ENCODE assay signal across 8 cellular contexts in genomic region chr7:25359471-25360059, GRCh38.
DNase-seq lines count a peak whose midpoint lies in the region; ATAC-seq, FAIRE-seq and TF ChIP-seq lines count a peak whose summit lies in the region.

No MANE protein-coding gene starts in this region.

- H3K27ac ChIP-seq in astrocyte (ENCODE audit: low read depth, low read length) (no peak overlapping the region), brain microvascular endothelial cell (no peak overlapping the region)

- H2AFZ ChIP-seq in astrocyte (ENCODE audit: low read depth, low read length), result no peak overlapping the region

- intact Hi-C loops in mucosa of descending colon (cut with DNase I, micrococcal nuclease), result no loop called here

- in situ Hi-C loops in brain microvascular endothelial cell (cut with HindIII; ENCODE audit: low pct_ligation_motif_present, low sequenced_read_pairs), result no loop called here

- H3K4me2 ChIP-seq in astrocyte (ENCODE audit: low read length), result peak overlapping the region; percentile 63

- no peak for TF ChIP-seq CTCF in astrocyte (IDR thresholded peaks at IDR 0.05; ENCODE audit: insufficient read depth, low read depth, low read length)
- TF ChIP-seq CTCF in mucosa of descending colon (IDR thresholded peaks at IDR 0.05), result no peak
- TF ChIP-seq CTCF in brain microvascular endothelial cell (IDR thresholded peaks at IDR 0.05; ENCODE audit: low read depth, low read length, missing control alignments), result no peak

- peaks cover 11% of the 10 kb centered on the region for H3K27me3 Mint-ChIP-seq in astrocyte (ENCODE audit: low read depth, unreplicated experiment)

- H3K4me1 Mint-ChIP-seq in astrocyte (ENCODE audit: low read depth, unreplicated experiment), result no peaks in the 10 kb centered on the region

- H3K36me3 ChIP-seq in astrocyte (ENCODE audit: insufficient read depth, low read length) (no peaks in the 10 kb centered on the region), mucosa of descending colon (ENCODE audit: low read depth) (no peaks in the 10 kb centered on the region), brain microvascular endothelial cell (replicated peaks) (no peaks in the 10 kb centered on the region)

- H3K36me3 Mint-ChIP-seq in astrocyte (ENCODE audit: low read depth, unreplicated experiment), result no peaks in the 10 kb centered on the region

- peak; percentile 84 for ATAC-seq in mucosa of descending colon
- ATAC-seq in HG03460 (IDR thresholded peaks at IDR 0.05; ENCODE audit: unreplicated experiment), result no peak

- H3K9me3 ChIP-seq in astrocyte (ENCODE audit: insufficient read depth, low read depth, low read length) (no peaks in the 10 kb centered on the region), mucosa of descending colon (no peaks in the 10 kb centered on the region)

- H3K4me3 ChIP-seq in astrocyte (ENCODE audit: insufficient read depth, low read depth, low read length) (no peak overlapping the region), mucosa of descending colon (no peak overlapping the region), brain microvascular endothelial cell (ENCODE audit: low read depth, low read length) (no peak overlapping the region)

- no peak overlapping the region for H3K27ac Mint-ChIP-seq in astrocyte (ENCODE audit: unreplicated experiment)

- FAIRE-seq in astrocyte (lab: Jason Lieb, UNC), result no peak

- no peak overlapping the region for H3K4me3 Mint-ChIP-seq in astrocyte (ENCODE audit: unreplicated experiment)

- H4K20me1 ChIP-seq in astrocyte (ENCODE audit: insufficient read depth, low read length), result no peaks in the 10 kb centered on the region

- H3K4me1 ChIP-seq in astrocyte (ENCODE audit: insufficient read depth, low read length) (no peaks in the 10 kb centered on the region), mucosa of descending colon (ENCODE audit: low read depth) (no peaks in the 10 kb centered on the region)

- H3K9me3 Mint-ChIP-seq in astrocyte (ENCODE audit: unreplicated experiment), result no peaks in the 10 kb centered on the region

- H3K27me3 ChIP-seq in astrocyte (ENCODE audit: insufficient read depth, low read length) (no peaks in the 10 kb centered on the region), brain microvascular endothelial cell (replicated peaks) (no peaks in the 10 kb centered on the region)

- H3K79me2 ChIP-seq in astrocyte (ENCODE audit: insufficient read depth, low read length), result no peaks in the 10 kb centered on the region

- H3K9ac ChIP-seq in astrocyte (ENCODE audit: low read length), result no peak overlapping the region

- DNase-seq in DMS153 treated with DMSO at 0.1 percent for 48 hours (lab: John Stamatoyannopoulos, UW; ENCODE audit: unreplicated experiment) (peak; percentile 98), NCI-H2029 (lab: John Stamatoyannopoulos, UW) (peak; percentile 85), astrocyte (ENCODE audit: low read depth) (no peak), mucosa of descending colon (no peak), NCI-H82 (lab: John Stamatoyannopoulos, UW) (no peak), brain microvascular endothelial cell (no peak)
- no peak for DNase-seq in activated CD4-positive, alpha-beta T cell treated with anti-CD3 and anti-CD28 coated beads for 4 hours

Comparison
In these comparisons a context has a peak if more than half of its experiments do, and no peak if none do; other contexts are left out.
1. DNase-seq: peak in DMS153 treated with DMSO at 0.1 percent for 48 hours (single experiment) and NCI-H2029 (single experiment); none in astrocyte (single experiment), mucosa of descending colon (0 of 3), NCI-H82 (single experiment), activated CD4-positive, alpha-beta T cell treated with anti-CD3 and anti-CD28 coated beads for 4 hours (0 of 2) and brain microvascular endothelial cell (single experiment).